In genomic region chr6:143135326-143135725, GRCh38 we compare ENCODE assay signal across 17 cellular contexts.
"Had no signal": no experiment of that assay in that cellular context is flagged by ENCODE, and none has a peak within 500 bp of the region (broad histone marks: within the 10 kb centered on the region; RNA-seq: fewer than 3 reads in every experiment).

No MANE protein-coding gene starts in this region.

- H3K4me3 Mint-ChIP-seq: activated T-helper 1 cell treated with anti-CD3 and anti-CD28 coated beads, Interleukin-12 subunit alpha, Interleukin-12 subunit beta, Interleukin-2, Interleukin-4 antibody, amounts not matched to agents 30 ng/mL and 10 ng/mL and 1 ng/mL, durations not matched to agents 14 hours and 24 hours and 36 hours; naive B cell; neural progenitor cell; stimulated activated effector memory CD8-positive, alpha-beta T cell treated with anti-CD3 and anti-CD28 coated beads, Interleukin-12 subunit alpha, Interleukin-12 subunit beta, amount 100 ng/mL, for 72 hours; T-helper 1 cell treated with Interleukin-12 subunit alpha and Interleukin-12 subunit beta and Interleukin-4 antibody, amounts not matched to agents 30 μg/mL and 1 μg/mL, for 36 hours had no signal

- H3K27me3 Mint-ChIP-seq: naive B cell had no signal

- H3K36me3 ChIP-seq: adrenal gland, neural progenitor cell, pancreas had no signal

- H3K4me2 ChIP-seq: neural progenitor cell had no signal

- H3K27ac Mint-ChIP-seq: activated T-helper 1 cell treated with anti-CD3 and anti-CD28 coated beads, Interleukin-12 subunit alpha, Interleukin-12 subunit beta, Interleukin-2, Interleukin-4 antibody, amounts not matched to agents 30 ng/mL and 10 ng/mL and 1 ng/mL, durations not matched to agents 14 hours and 24 hours and 36 hours; naive B cell; neural progenitor cell; stimulated activated effector memory CD8-positive, alpha-beta T cell treated with anti-CD3 and anti-CD28 coated beads, Interleukin-12 subunit alpha, Interleukin-12 subunit beta, amount 100 ng/mL, for 72 hours; T-helper 1 cell treated with Interleukin-12 subunit alpha and Interleukin-12 subunit beta and Interleukin-4 antibody, amounts not matched to agents 30 μg/mL and 1 μg/mL, for 36 hours had no signal

- DNase-seq: activated CD4-positive, alpha-beta T cell treated with anti-CD3 and anti-CD28 coated beads for 48 hours; activated CD8-positive, alpha-beta memory T cell treated with anti-CD3 and anti-CD28 coated beads, Interleukin-2, amount 50 U/mL, for 48 hours; activated naive CD4-positive, alpha-beta T cell; adrenal gland; body of pancreas; central memory CD4-positive, alpha-beta T cell; effector CD8-positive, alpha-beta T cell; mammary epithelial cell; naive B cell; pancreas had no signal

- H3K9ac ChIP-seq: neural progenitor cell had no signal

- H2AFZ ChIP-seq: neural progenitor cell had no signal

- H3K27me3 ChIP-seq: adrenal gland, body of pancreas, neural progenitor cell, pancreas, tibial nerve had no signal

- ATAC-seq: body of pancreas, left lobe of liver, pancreas had no signal

- FAIRE-seq: pancreas had no signal

- H3K4me1 ChIP-seq: body of pancreas, neural progenitor cell, pancreas, tibial nerve had no signal

- H3K9me3 ChIP-seq: adrenal gland, pancreas had no signal

- H3K4me1 Mint-ChIP-seq: neural progenitor cell had no signal

- H3K4me3 ChIP-seq: adrenal gland, body of pancreas, coronary artery, neural progenitor cell, pancreas, tibial nerve had no signal

- H3K27ac ChIP-seq: adrenal gland, body of pancreas, neural progenitor cell, pancreas, tibial nerve had no signal
